Comparison of ENCODE assay signal across 16 cellular contexts in genomic region chr1:8157765-8158164, GRCh38.
DNase-seq lines count a peak whose midpoint lies in the region; ATAC-seq, FAIRE-seq and TF ChIP-seq lines count a peak whose summit lies in the region.
"Had no signal": no experiment of that assay in that cellular context is flagged by ENCODE, and none has a peak within 500 bp of the region (broad histone marks: within the 10 kb centered on the region; RNA-seq: fewer than 3 reads in every experiment).

No MANE protein-coding gene starts in this region.

- H3K9ac ChIP-seq in HepG2 (ENCODE audit: insufficient read depth, low read depth, low read length) (no peak overlapping the region), H1 (replicated peaks in 1 of 4; ENCODE audit: extremely low read depth in 1 of 4, low read depth in 3 of 4, low read length in 3 of 4) (no peak overlapping the region), parathyroid adenoma (no peak overlapping the region)
- H3K9ac ChIP-seq: BLaER1 had no signal

- H3K4ac ChIP-seq in H1 (replicated peaks; ENCODE audit: insufficient read length, low read depth, low read length) = no peak overlapping the region

- H4K91ac ChIP-seq in H1 (replicated peaks; ENCODE audit: insufficient read length, low read length) = no peak overlapping the region

- no peaks in the 10 kb centered on the region for H3K23me2 ChIP-seq in H1 (ENCODE audit: low read depth, low read length)

- FAIRE-seq in HepG2 (lab: Jason Lieb, UNC) (no peak), H1 (lab: Jason Lieb, UNC) (no peak)

- no peaks in the 10 kb centered on the region for H3K36me3 ChIP-seq in HepG2 (replicated peaks in 1 of 2; ENCODE audit: control insufficient read depth in 1 of 2, insufficient read depth in 2 of 2, low read length in 2 of 2)
- H3K36me3 ChIP-seq in right lobe of liver = no peaks in the 10 kb centered on the region
- no peaks in the 10 kb centered on the region for H3K36me3 ChIP-seq in H1 (ENCODE audit: control insufficient read depth in 2 of 4, insufficient read depth in 4 of 4, low read length in 3 of 4)
- no peaks in the 10 kb centered on the region for H3K36me3 ChIP-seq in parathyroid adenoma (ENCODE audit: control insufficient read depth, insufficient read depth, low read length)
- H3K36me3 ChIP-seq: BLaER1 had no signal

- intact Hi-C loops in HepG2 (cut with micrococcal nuclease; ENCODE audit: unreplicated experiment) = loop anchor here (10.0 kb wide), 1 partner anchor 133 kb away; the partner anchor contains the start of gene ERRFI1
- intact Hi-C loops in right lobe of liver (cut with DNase I) = no loop called here
- intact Hi-C loops in Right ventricle myocardium inferior (cut with DNase I) = no loop called here
- intact Hi-C loops in posterior vena cava (cut with DNase I) = no loop called here

- H3K18ac ChIP-seq in H1 (ENCODE audit: extremely low read depth, low read length) = no peak overlapping the region

- no peak for TF ChIP-seq POLR2A in HepG2 (IDR thresholded peaks at IDR 0.05; ENCODE audit: insufficient read depth in 1 of 2, low read depth in 2 of 2, low read length in 2 of 2)
- TF ChIP-seq POLR2A in right lobe of liver (IDR thresholded peaks at IDR 0.05) = no peak
- no peak for TF ChIP-seq POLR2A in H1 (IDR thresholded peaks at IDR 0.05; ENCODE audit: control extremely low read depth in 1 of 2, low read depth in 2 of 2, low read length in 2 of 2)

- peak overlapping the region; percentile 40; the same call in 1 of the 2 replicates for H2BK20ac ChIP-seq in H1 (ENCODE audit: low read length)

- TF ChIP-seq EP300 in HepG2 (IDR thresholded peaks at IDR 0.05; ENCODE audit: low read depth in 2 of 2, low read length in 2 of 2) = no peak
- no peak for TF ChIP-seq EP300 in HepG2 (CRISPR knock-in tag; IDR thresholded peaks at IDR 0.05; ENCODE audit: borderline replicate concordance)
- no peak for TF ChIP-seq EP300 in H1 (IDR thresholded peaks at IDR 0.05; ENCODE audit: borderline replicate concordance in 1 of 2, low read depth in 2 of 2, low read length in 2 of 2)

- peaks cover 75% of the 10 kb centered on the region for H3K4me1 ChIP-seq in HepG2 (ENCODE audit: insufficient read depth, low read length)
- no peaks in the 10 kb centered on the region for H3K4me1 ChIP-seq in right lobe of liver
- peaks cover 0 to 2% (median 0%) of the 10 kb centered on the region in 4 experiments; a peak in 3 of 7 replicates for H3K4me1 ChIP-seq in H1 (replicated peaks in 1 of 4; ENCODE audit: control insufficient read depth in 3 of 4, insufficient read depth in 4 of 4, low read length in 3 of 4)
- H3K4me1 ChIP-seq in parathyroid adenoma = peaks cover 3% of the 10 kb centered on the region

- CTCF ChIA-PET in HepG2 (lab: Yijun Ruan, JAX; ENCODE audit: low intra/inter-chr PET ratio, low total read pairs) (no interaction called here), H1 (lab: Charles Lee; ENCODE audit: partially characterized antibody) (no interaction called here)

- no peaks in the 10 kb centered on the region for H3K79me2 ChIP-seq in HepG2 (ENCODE audit: insufficient read depth, low read length)
- no peaks in the 10 kb centered on the region for H3K79me2 ChIP-seq in H1 (ENCODE audit: control insufficient read depth in 1 of 2, insufficient read depth in 2 of 2, low read length in 2 of 2)
- no peaks in the 10 kb centered on the region for H3K79me2 ChIP-seq in parathyroid adenoma

- TF ChIP-seq RAD21 in HepG2 (CRISPR knock-in tag; IDR thresholded peaks at IDR 0.05) = no peak
- no peak for TF ChIP-seq RAD21 in H1 (IDR thresholded peaks at IDR 0.05 in 1 of 2, conservative IDR thresholded peaks at IDR 0.05 in 1 of 2; ENCODE audit: low read depth in 2 of 2, low read length in 2 of 2)

- no peak overlapping the region for H3K14ac ChIP-seq in H1 (ENCODE audit: insufficient read length)

- H2AFZ ChIP-seq in HepG2 (ENCODE audit: low read length) (no peak overlapping the region), H1 (ENCODE audit: low read length) (no peak overlapping the region), parathyroid adenoma (peak overlapping the region; percentile 20)
- H2AFZ ChIP-seq: GM23338 had no signal

- TF ChIP-seq CTCF in HepG2 (CRISPR knock-in tag; IDR thresholded peaks at IDR 0.05) (no peak), right lobe of liver (IDR thresholded peaks at IDR 0.05) (no peak), H1 (IDR thresholded peaks at IDR 0.05; ENCODE audit: control extremely low read depth in 1 of 3, insufficient read depth in 1 of 3, low read depth in 1 of 3, low read length in 3 of 3) (no peak), parathyroid adenoma (IDR thresholded peaks at IDR 0.05) (no peak)

- no peak for ATAC-seq in HepG2
- no peak for ATAC-seq in right lobe of liver
- no peak for ATAC-seq in Right ventricle myocardium inferior
- ATAC-seq: GM23338, HCT116 had no signal

- H2BK5ac ChIP-seq in H1 (ENCODE audit: low read depth, low read length) = no peak overlapping the region

- H3K56ac ChIP-seq in H1 (replicated peaks; ENCODE audit: insufficient read length, low read depth, low read length) = no peak overlapping the region

- H3K27ac ChIP-seq in HepG2 (ENCODE audit: extremely low read length, insufficient read depth, low read length) (no peak overlapping the region), right lobe of liver (no peak overlapping the region), H1 (ENCODE audit: low read depth, low read length) (no peak overlapping the region), parathyroid adenoma (no peak overlapping the region)
- H3K27ac ChIP-seq: 22Rv1, BLaER1 had no signal

- POLR2A ChIA-PET in HepG2 (lab: Yijun Ruan, JAX) (no interaction called here), H1 (lab: Charles Lee; ENCODE audit: partially characterized antibody) (no interaction called here)

- in situ Hi-C loops in HepG2 (cut with HindIII; ENCODE audit: extremely low pct_ligation_motif_present, low pct_unique_long_range_greater_than_20kb) = no loop called here

- no peak overlapping the region for H2AK5ac ChIP-seq in H1 (ENCODE audit: low read depth, low read length)

- no peak overlapping the region for H4K5ac ChIP-seq in H1 (ENCODE audit: insufficient read length, low read depth, low read length)

- no peaks in the 10 kb centered on the region for H3K27me3 ChIP-seq in HepG2 (ENCODE audit: control insufficient read depth in 1 of 2, insufficient read depth in 2 of 2, low read length in 2 of 2)
- no peaks in the 10 kb centered on the region for H3K27me3 ChIP-seq in right lobe of liver
- no peaks in the 10 kb centered on the region for H3K27me3 ChIP-seq in H1 (replicated peaks in 1 of 4; ENCODE audit: control insufficient read depth in 3 of 4, extremely low read depth in 1 of 4, insufficient read depth in 3 of 4, low read length in 3 of 4)
- no peaks in the 10 kb centered on the region for H3K27me3 ChIP-seq in parathyroid adenoma (ENCODE audit: control insufficient read depth, insufficient read depth, low read length)
- H3K27me3 ChIP-seq: BLaER1 had no signal

- no peak overlapping the region for H2BK15ac ChIP-seq in H1 (ENCODE audit: low read length)

- no peak overlapping the region for H2BK120ac ChIP-seq in H1 (replicated peaks; ENCODE audit: low read depth, low read length)

- WGBS in HepG2 (ENCODE audit: low lambda C conversion rate) = 95% methylated on average over 2 of the region's 2 CpGs
- 83% methylated on average over 2 of the region's 2 CpGs for WGBS in right lobe of liver (ENCODE audit: insufficient coverage, low coverage, low lambda C conversion rate, missing lambda C conversion rate)
- WGBS in H1 (ENCODE audit: extremely low coverage in 1 of 2, insufficient coverage in 1 of 2, insufficient read length in 1 of 2, insufficient replicate concordance in 2 of 2, low coverage in 1 of 2, low lambda C conversion rate in 2 of 2, missing lambda C conversion rate in 1 of 2), 2 experiments = 87% methylated on average over 2 of the region's 2 CpGs; no CpG with 5 or more reads in 1 of the 2 experiments

- H2BK12ac ChIP-seq in H1 (ENCODE audit: low read depth, low read length) = no peak overlapping the region

- BruUV-seq in HepG2 (replicated peaks; lab: Mats Ljungman, UMichigan) = no TSS peak

- H3K4me3 ChIP-seq in HepG2 (replicated peaks in 1 of 3; ENCODE audit: insufficient read depth in 1 of 3, low read depth in 2 of 3, low read length in 3 of 3) = no peak overlapping the region
- no peak overlapping the region for H3K4me3 ChIP-seq in right lobe of liver
- no peak overlapping the region for H3K4me3 ChIP-seq in H1 (ENCODE audit: extremely low read depth in 1 of 4, insufficient read depth in 2 of 4, low read depth in 3 of 4, low read length in 4 of 4)
- no peak overlapping the region for H3K4me3 ChIP-seq in parathyroid adenoma (ENCODE audit: low read depth, low read length)
- H3K4me3 ChIP-seq: BLaER1, GM23338 had no signal

- H3K4me2 ChIP-seq in HepG2 (ENCODE audit: low read depth, low read length) (no peak overlapping the region), H1 (ENCODE audit: insufficient read depth in 1 of 2, low read depth in 2 of 2, low read length in 2 of 2) (no peak overlapping the region), parathyroid adenoma (ENCODE audit: low read length) (peak overlapping the region; percentile 5)
- H3K4me2 ChIP-seq: BLaER1, GM23338 had no signal

- H3K23ac ChIP-seq in H1 (ENCODE audit: insufficient read length) = no peak overlapping the region

- H3K79me1 ChIP-seq in H1 (ENCODE audit: low read depth, low read length) = no peaks in the 10 kb centered on the region

- H4K8ac ChIP-seq in H1 (ENCODE audit: extremely low read depth, insufficient read depth, low read length) = no peak overlapping the region

- no peak for DNase-seq in HepG2 (ENCODE audit: low spot score)
- DNase-seq in right lobe of liver = no peak
- DNase-seq in H1 (ENCODE audit: low read depth in 1 of 2, low spot score in 2 of 2) = no peak
- DNase-seq in Right ventricle myocardium inferior (ENCODE audit: missing footprints) = no peak
- no peak for DNase-seq in posterior vena cava (ENCODE audit: low spot score)
- no peak for DNase-seq in COLO829 (ENCODE audit: low spot score)
- DNase-seq: Calu3; CD4-positive, alpha-beta memory T cell; DMS79 treated with DMSO at 0.1 percent for 48 hours; GF-D8; H7 had no signal

- H4K20me1 ChIP-seq in HepG2 (ENCODE audit: insufficient read depth, low read length) (no peaks in the 10 kb centered on the region), H1 (replicated peaks in 1 of 2; ENCODE audit: control insufficient read depth in 1 of 2, insufficient read depth in 2 of 2, low read length in 2 of 2) (no peaks in the 10 kb centered on the region)
- H4K20me1 ChIP-seq: BLaER1 had no signal

- 0 out of 2 replicates have a peak, but pooled peaks cover 3% of the 10 kb centered on the region for H3K9me3 ChIP-seq in HepG2 (ENCODE audit: low read length)
- H3K9me3 ChIP-seq in right lobe of liver = no peaks in the 10 kb centered on the region
- H3K9me3 ChIP-seq in H1 (ENCODE audit: insufficient read depth in 2 of 2, low read depth in 1 of 2, low read length in 1 of 2) = peaks cover 0 to 2% of the 10 kb centered on the region in 2 experiments; a peak in 1 of 4 replicates
- H3K9me3 ChIP-seq in parathyroid adenoma (ENCODE audit: control insufficient read depth, low read length) = no peaks in the 10 kb centered on the region

TF ChIP-seq in HepG2, 621 proteins besides CTCF, POLR2A, EP300 and RAD21 (continues in another document):
- TF ChIP-seq RFX3 (CRISPR knock-in tag; IDR thresholded peaks at IDR 0.05) = no peak
